8 cellular contexts compared by ENCODE assay signal in genomic region chr14:60151715-60152114, GRCh38. TPM values are rescaled to one million over a fixed set of nuclear protein-coding genes. Genes with fewer than 3 reads are reported as not detected.
DNase-seq lines count a peak whose midpoint lies in the region; ATAC-seq and TF ChIP-seq lines count a peak whose summit lies in the region.

No MANE protein-coding gene starts in this region.

- H3K36me3 Mint-ChIP-seq in activated CD8-positive, alpha-beta T cell treated with anti-CD3 and anti-CD28 coated beads, Interleukin-2, amount 10 ng/mL, durations not matched to agents 7 days and 5 days (ENCODE audit: low read depth), result peaks cover 72% of the 10 kb centered on the region
- peaks cover 11 to 75% (median 15%) of the 10 kb centered on the region in 3 donors for H3K36me3 Mint-ChIP-seq in naive thymus-derived CD8-positive, alpha-beta T cell

- H3K27ac Mint-ChIP-seq in activated CD8-positive, alpha-beta T cell treated with anti-CD3 and anti-CD28 coated beads, Interleukin-2, amount 10 ng/mL, durations not matched to agents 7 days and 5 days, result peak overlapping the region; percentile 68
- peak overlapping the region; percentile 30 to 99 (median 92) for H3K27ac Mint-ChIP-seq in naive thymus-derived CD8-positive, alpha-beta T cell

- no peak for TF ChIP-seq CTCF in GM10266 (IDR thresholded peaks at IDR 0.05; ENCODE audit: control insufficient read depth, insufficient read depth, low read depth, missing control alignments)

- CTCF ChIA-PET in activated CD8-positive, alpha-beta T cell treated with anti-CD3 and anti-CD28 coated beads, Interleukin-2, amount 10 ng/mL, durations not matched to agents 7 days and 5 days (lab: Charles Lee), result interaction anchor here (0.9 to 2.5 kb wide), 6 partner anchors 10 to 187 kb away, joined by 3 to 13 read pairs (median 6); partner anchors contain the start of gene DHRS7

- no peaks in the 10 kb centered on the region for H3K27me3 Mint-ChIP-seq in activated CD8-positive, alpha-beta T cell treated with anti-CD3 and anti-CD28 coated beads, Interleukin-2, amount 10 ng/mL, durations not matched to agents 7 days and 5 days (ENCODE audit: low read depth)
- H3K27me3 Mint-ChIP-seq in naive thymus-derived CD8-positive, alpha-beta T cell, result no peaks in the 10 kb centered on the region

- no peaks in the 10 kb centered on the region for H3K9me3 Mint-ChIP-seq in activated CD8-positive, alpha-beta T cell treated with anti-CD3 and anti-CD28 coated beads, Interleukin-2, amount 10 ng/mL, durations not matched to agents 7 days and 5 days (ENCODE audit: insufficient read depth)
- H3K9me3 Mint-ChIP-seq in naive thymus-derived CD8-positive, alpha-beta T cell, result no peaks in the 10 kb centered on the region

- peak; percentile 73 for ATAC-seq in HG02852 (IDR thresholded peaks at IDR 0.05; ENCODE audit: unreplicated experiment)
- ATAC-seq in activated CD8-positive, alpha-beta T cell treated with anti-CD3 and anti-CD28 coated beads, Interleukin-2, amount 10 ng/mL, durations not matched to agents 7 days and 5 days, result peak; percentile 89
- ATAC-seq in naive thymus-derived CD8-positive, alpha-beta T cell, result peak; percentile 98 to 100
- peak; percentile 98 for ATAC-seq in stimulated activated naive CD8-positive, alpha-beta T cell treated with anti-CD3 and anti-CD28 coated beads, Interleukin-15, Interleukin-2, amounts not matched to agents 100 U/mL and 50 U/mL, for 24 hours

- H3K4me1 Mint-ChIP-seq in activated CD8-positive, alpha-beta T cell treated with anti-CD3 and anti-CD28 coated beads, Interleukin-2, amount 10 ng/mL, durations not matched to agents 7 days and 5 days (ENCODE audit: low read depth), result peaks cover 43% of the 10 kb centered on the region
- H3K4me1 Mint-ChIP-seq in naive thymus-derived CD8-positive, alpha-beta T cell, result peaks cover 26 to 54% (median 51%) of the 10 kb centered on the region in 4 donors

- H3K4me3 Mint-ChIP-seq in activated CD8-positive, alpha-beta T cell treated with anti-CD3 and anti-CD28 coated beads, Interleukin-2, amount 10 ng/mL, durations not matched to agents 7 days and 5 days, result no peak overlapping the region
- H3K4me3 Mint-ChIP-seq in naive thymus-derived CD8-positive, alpha-beta T cell, result peak overlapping the region in 9 of 10 donors; percentile 1 to 51 (median 26)

- peak; percentile 67 for DNase-seq in GDM1 (lab: John Stamatoyannopoulos, UW)
- peak; percentile 89 to 92 for DNase-seq in NCI-H524 (lab: John Stamatoyannopoulos, UW)
- peak; percentile 80 for DNase-seq in activated CD8-positive, alpha-beta T cell treated with anti-CD3 and anti-CD28 coated beads, Interleukin-2, amount 10 ng/mL, durations not matched to agents 7 days and 5 days
- peak; percentile 53 for DNase-seq in effector CD4-positive, alpha-beta T cell
- DNase-seq in naive thymus-derived CD8-positive, alpha-beta T cell, result peak; percentile 37 to 78 (median 58)
- DNase-seq in stimulated activated naive CD8-positive, alpha-beta T cell treated with anti-CD3 and anti-CD28 coated beads, Interleukin-15, Interleukin-2, amounts not matched to agents 100 U/mL and 50 U/mL, for 24 hours, result peak; percentile 67
- no peak for DNase-seq in GM10266 (ENCODE audit: extremely low spot score)

- POLR2A ChIA-PET in activated CD8-positive, alpha-beta T cell treated with anti-CD3 and anti-CD28 coated beads, Interleukin-2, amount 10 ng/mL, durations not matched to agents 7 days and 5 days (lab: Charles Lee), result interaction anchor here (0.7 to 1.3 kb wide), 2 partner anchors 13 to 97 kb away, joined by 3 to 6 read pairs; partner anchors contain the start of genes DHRS7 and PPM1A
- POLR2A ChIA-PET in naive thymus-derived CD8-positive, alpha-beta T cell (lab: Charles Lee), result interaction anchor here (1.2 to 3.0 kb wide), 4 partner anchors 13 to 97 kb away, joined by 4 to 27 read pairs (median 6); partner anchors contain the start of genes DHRS7, PCNX4 and PPM1A

RNA-seq across cellular contexts. Expression of gene DHRS7, which starts 13.5 kb away (rescaled TPM):
- total RNA-seq in activated CD8-positive, alpha-beta T cell treated with anti-CD3 and anti-CD28 coated beads, Interleukin-2, amount 10 ng/mL, durations not matched to agents 7 days and 5 days, result 10 to 100 TPM; 45.7 to 54.4 TPM
- total RNA-seq in naive thymus-derived CD8-positive, alpha-beta T cell, result 10 to 100 TPM; 70.4 to 71.1 TPM
- 100 to 1,000 TPM; 163 to 212 (median 167) TPM for polyA plus RNA-seq in naive thymus-derived CD8-positive, alpha-beta T cell

RNA-seq across cellular contexts. Expression of gene PCNX4, which starts 60.0 kb away (rescaled TPM):
- 10 to 100 TPM; 35.4 to 36.6 TPM for total RNA-seq in activated CD8-positive, alpha-beta T cell treated with anti-CD3 and anti-CD28 coated beads, Interleukin-2, amount 10 ng/mL, durations not matched to agents 7 days and 5 days
- 10 to 100 TPM; 46.7 to 50.0 TPM for total RNA-seq in naive thymus-derived CD8-positive, alpha-beta T cell
- polyA plus RNA-seq in naive thymus-derived CD8-positive, alpha-beta T cell, result 10 to 100 TPM; 16.6 to 20.1 (median 17.6) TPM
